In the genomic region with DNA sequence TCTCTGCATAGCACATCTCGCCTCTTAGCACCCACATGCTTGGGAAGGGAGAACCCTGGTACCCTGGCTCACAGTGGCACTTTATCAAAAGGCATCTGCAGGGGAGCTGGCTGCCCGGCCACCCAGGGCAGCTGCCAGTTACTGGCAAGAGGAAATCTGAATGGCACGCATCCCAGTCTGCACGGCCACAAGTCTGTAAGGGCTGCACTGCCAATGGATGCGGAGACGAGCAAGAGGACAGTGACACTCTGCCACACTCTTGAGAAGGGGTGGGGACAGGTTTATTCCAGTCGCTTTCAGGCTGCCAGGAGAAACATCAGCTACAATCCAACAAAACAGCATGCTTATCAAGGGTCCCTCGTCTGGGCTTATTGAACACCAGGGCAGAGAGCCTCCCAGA, we compare ENCODE assay signal across 17 cellular contexts.
DNase-seq lines count a peak whose midpoint lies in the region; ATAC-seq and TF ChIP-seq lines count a peak whose summit lies in the region.
"Had no signal": no experiment of that assay in that cellular context is flagged by ENCODE, and none has a peak within 500 bp of the region (broad histone marks: within the 10 kb centered on the region; RNA-seq: fewer than 3 reads in every experiment).

No MANE protein-coding gene starts in this region.

- H3K27me3 ChIP-seq in heart left ventricle (peaks cover 0 to 6% (median 0%) of the 10 kb centered on the region in 9 donors), mammary epithelial cell (ENCODE audit: insufficient read depth, low read length) (no peaks in the 10 kb centered on the region)
- H3K27me3 ChIP-seq: left lung had no signal

- H3K4me1 ChIP-seq in heart left ventricle (no peaks in the 10 kb centered on the region), mammary epithelial cell (ENCODE audit: insufficient read depth, low read length) (no peaks in the 10 kb centered on the region)
- H3K4me1 ChIP-seq: left lung had no signal

- 51 to 65% (median 59%) methylated on average over 7 to 8 of the region's 8 CpGs for WGBS in heart left ventricle, 4 donors
- WGBS in mammary epithelial cell (ENCODE audit: low coverage, missing lambda C conversion rate) = 64% methylated on average over 3 of the region's 8 CpGs

- H3K4me3 ChIP-seq in heart left ventricle (no peak overlapping the region), mammary epithelial cell (replicated peaks in 1 of 3; ENCODE audit: insufficient read depth in 1 of 3, low read depth in 2 of 3, low read length in 3 of 3) (no peak overlapping the region)
- H3K4me3 ChIP-seq: left lung had no signal

- no peaks in the 10 kb centered on the region for H4K20me1 ChIP-seq in mammary epithelial cell (ENCODE audit: insufficient read depth, low read length)

- dilution Hi-C loops in mammary epithelial cell (cut with HindIII; ENCODE audit: low sequenced_read_pairs) = no loop called here

- peak in 10 of 14 donors; percentile 3 to 80 (median 25) for DNase-seq in C1 segment of cervical spinal cord (lab: John Stamatoyannopoulos, UW)
- peak in 41 of 56 donors; percentile 1 to 73 (median 27) for DNase-seq in amygdala (lab: John Stamatoyannopoulos, UW)
- DNase-seq in heart left ventricle = peak in 1 of 5 donors; percentile 50
- DNase-seq in nucleus accumbens (lab: John Stamatoyannopoulos, UW) = peak in 44 of 56 donors; percentile 2 to 72 (median 37)
- no peak for DNase-seq in DMS79 treated with DMSO at 0.1 percent for 48 hours (lab: John Stamatoyannopoulos, UW)
- no peak for DNase-seq in mammary epithelial cell
- no peak for DNase-seq in activated CD4-positive, alpha-beta T cell treated with anti-CD3 and anti-CD28 coated beads for 4 hours
- DNase-seq: ACHN; activated CD4-positive, alpha-beta T cell treated with anti-CD3 and anti-CD28 coated beads, Interleukin-2, amount 10 ng/mL, durations not matched to agents 7 days and 5 days; activated CD8-positive, alpha-beta memory T cell treated with anti-CD3 and anti-CD28 coated beads, Interleukin-2, amount 10 ng/mL, durations not matched to agents 7 days and 5 days; activated naive CD4-positive, alpha-beta T cell treated with anti-CD3 and anti-CD28 coated beads for 36 hours; H9; left lung; NCI-H2171 treated with DMSO at 0.1 percent for 48 hours; WERI-Rb-1 had no signal

- H3K9me3 ChIP-seq in heart left ventricle = no peaks in the 10 kb centered on the region
- H3K9me3 ChIP-seq in mammary epithelial cell (replicated peaks; ENCODE audit: insufficient read depth, low read length) = peaks cover 57% of the 10 kb centered on the region

- H3K27ac ChIP-seq in heart left ventricle (no peak overlapping the region), mammary epithelial cell (ENCODE audit: insufficient read depth, low read depth, low read length) (no peak overlapping the region)
- H3K27ac ChIP-seq: C4-2B, KMS-11, left lung, WERI-Rb-1 had no signal

- BruUV-seq in mammary epithelial cell (replicated peaks; lab: Mats Ljungman, UMichigan) = no TSS peak

- TF ChIP-seq POLR2A in heart left ventricle (IDR thresholded peaks at IDR 0.05) = no peak

- no peak overlapping the region for H3K4me2 ChIP-seq in mammary epithelial cell (ENCODE audit: insufficient read depth, low read depth, low read length)
- H3K4me2 ChIP-seq: KMS-11 had no signal

- TF ChIP-seq CTCF in heart left ventricle (IDR thresholded peaks at IDR 0.05) (no peak), mammary epithelial cell (conservative IDR thresholded peaks at IDR 0.05 in 1 of 2, IDR thresholded peaks at IDR 0.05 in 1 of 2; ENCODE audit: extremely low read depth in 1 of 2, insufficient read depth in 1 of 2, low read depth in 1 of 2, low read length in 2 of 2) (no peak)

- peak in 3 of 4 donors; percentile 52 to 69 (median 66) for ATAC-seq in heart left ventricle
- ATAC-seq: activated CD8-positive, alpha-beta memory T cell treated with anti-CD3 and anti-CD28 coated beads, Interleukin-2, amount 10 ng/mL, durations not matched to agents 7 days and 5 days; left lung had no signal

- H2AFZ ChIP-seq in mammary epithelial cell (ENCODE audit: low read depth, low read length) = no peak overlapping the region

- intact Hi-C loops in heart left ventricle (cut with DNase I) (no loop called here), mammary epithelial cell (cut with micrococcal nuclease) (no loop called here)

- CTCF ChIA-PET in mammary epithelial cell (lab: Charles Lee; ENCODE audit: low non-redundant PET) = no interaction called here

- in situ Hi-C loops in mammary epithelial cell (cut with MboI; ENCODE audit: low sequenced_read_pairs in 2 of 2) = no loop called here

- no peaks in the 10 kb centered on the region for H3K79me2 ChIP-seq in mammary epithelial cell (ENCODE audit: insufficient read depth, low read length)

- no peak overlapping the region for H3K9ac ChIP-seq in mammary epithelial cell (ENCODE audit: insufficient read depth, low read length)
- H3K9ac ChIP-seq: KMS-11 had no signal

- H3K36me3 ChIP-seq in heart left ventricle = no peaks in the 10 kb centered on the region
- H3K36me3 ChIP-seq in mammary epithelial cell (ENCODE audit: insufficient read depth, low read length) = no peaks in the 10 kb centered on the region
- H3K36me3 ChIP-seq: left lung, WERI-Rb-1 had no signal

Comparison
In these comparisons a context has a peak if more than half of its experiments do, and no peak if none do; other contexts are left out.
1. DNase-seq: peak in C1 segment of cervical spinal cord (10 of 14), amygdala (41 of 56) and nucleus accumbens (44 of 56); none in DMS79 treated with DMSO at 0.1 percent for 48 hours (single experiment), mammary epithelial cell (single experiment) and activated CD4-positive, alpha-beta T cell treated with anti-CD3 and anti-CD28 coated beads for 4 hours (0 of 2).